Comparison of ENCODE assay signal across 27 cellular contexts in genomic region chr4:87409420-87409939, GRCh38. TPM values are rescaled to one million over a fixed set of nuclear protein-coding genes. Genes with fewer than 3 reads are reported as not detected.
DNase-seq lines count a peak whose midpoint lies in the region; ATAC-seq and TF ChIP-seq lines count a peak whose summit lies in the region.
"Had no signal": no experiment of that assay in that cellular context is flagged by ENCODE, and none has a peak within 500 bp of the region (broad histone marks: within the 10 kb centered on the region; RNA-seq: fewer than 3 reads in every experiment).

No MANE protein-coding gene starts in this region.

- BruUV-seq in Caco-2 (replicated peaks; lab: Mats Ljungman, UMichigan), result no TSS peak

- DNase-seq in Caco-2, result peak; percentile 46 to 53
- DNase-seq in OCI-M1 (lab: John Stamatoyannopoulos, UW), result peak; percentile 46
- DNase-seq in colonic mucosa, result peak; percentile 55
- peak in 1 of 3 donors; percentile 52 for DNase-seq in mucosa of descending colon
- DNase-seq in ovary, result no peak
- no peak for DNase-seq in NCI-H2081 (lab: John Stamatoyannopoulos, UW)
- DNase-seq: activated CD4-positive, alpha-beta T cell treated with anti-CD3 and anti-CD28 coated beads, Interleukin-2, amount 50 U/mL, for 4 hours; aorta; HCEC 1CT; KBM-7; left lung; midbrain; NCI-H1694; NCI-H69; right cardiac atrium; stimulated activated CD4-positive, alpha-beta T cell treated with anti-CD3 and anti-CD28 coated beads, Interleukin-4, amount 100 ng/mL, for 4 hours; stimulated activated naive CD8-positive, alpha-beta T cell treated with anti-CD3 and anti-CD28 coated beads, Interleukin-15, Interleukin-2, amounts not matched to agents 100 U/mL and 50 U/mL, for 24 hours; T-helper 2 cell; thyroid gland had no signal

- peak; percentile 98 for ATAC-seq in mucosa of descending colon
- no peak for ATAC-seq in GM18858 (IDR thresholded peaks at IDR 0.05; ENCODE audit: unreplicated experiment)
- no peak for ATAC-seq in activated CD4-positive, CD25-positive, alpha-beta regulatory T cell treated with anti-CD3 and anti-CD28 coated beads, Interleukin-2, amount 50 U/mL, for 24 hours
- ATAC-seq: activated naive CD4-positive, alpha-beta T cell treated with anti-CD3 and anti-CD28 coated beads, Interleukin-2, amount 50 U/mL, for 72 hours; left lung; stimulated activated naive CD8-positive, alpha-beta T cell treated with anti-CD3 and anti-CD28 coated beads, Interleukin-15, Interleukin-2, amounts not matched to agents 100 U/mL and 50 U/mL, for 24 hours had no signal

- WGBS in ovary, 3 donors, result 22 to 44% (median 34%) methylated on average over 3 of the region's 3 CpGs

- H3K36me3 ChIP-seq in Caco-2 (ENCODE audit: control insufficient read depth, insufficient read depth, low read length) (no peaks in the 10 kb centered on the region), colonic mucosa (no peaks in the 10 kb centered on the region), mucosa of descending colon (ENCODE audit: low read depth) (no peaks in the 10 kb centered on the region), ovary (no peaks in the 10 kb centered on the region)
- H3K36me3 ChIP-seq: left lung, thyroid gland had no signal

- POLR2A ChIA-PET in Caco-2 (lab: Charles Lee), result no interaction called here

- peak overlapping the region; percentile 43 for H3K27ac Mint-ChIP-seq in Caco-2 (ENCODE audit: unreplicated experiment)
- H3K27ac Mint-ChIP-seq: activated naive CD4-positive, alpha-beta T cell treated with anti-CD3 and anti-CD28 coated beads, Interleukin-2, amount 50 U/mL, for 72 hours; activated T-helper 2 cell treated with anti-CD3 and anti-CD28 coated beads, Interferon-gamma antibody, Interleukin-2, Interleukin-4, amounts not matched to agents 10 μg/mL and 5 μg/mL and 100 μg/mL, durations not matched to agents 14 hours and 24 hours and 36 hours; CD14-positive monocyte had no signal

- H3K4me1 ChIP-seq in Caco-2 (peaks cover 30% of the 10 kb centered on the region), colonic mucosa (no peaks in the 10 kb centered on the region), mucosa of descending colon (ENCODE audit: low read depth) (peaks cover 15% of the 10 kb centered on the region), ovary (ENCODE audit: insufficient read depth) (no peaks in the 10 kb centered on the region)
- H3K4me1 ChIP-seq: left lung, thyroid gland had no signal

- peak overlapping the region in 1 of 2 donors; percentile 47 for H3K9ac ChIP-seq in colonic mucosa (ENCODE audit: low read depth in 2 of 2, low read length in 2 of 2)

- CTCF ChIA-PET in Caco-2 (lab: Charles Lee), result no interaction called here

- intact Hi-C loops in Caco-2 (cut with micrococcal nuclease; ENCODE audit: unreplicated experiment), result loop anchor here (1.0 to 2.0 kb wide), 3 partner anchors 13 to 35 kb away; partner anchors contain the start of genes HSD17B11 and NUDT9
- intact Hi-C loops in colonic mucosa (cut with DNase I), result no loop called here
- intact Hi-C loops in mucosa of descending colon (cut with DNase I, micrococcal nuclease), result no loop called here
- intact Hi-C loops in ovary (cut with DNase I), result no loop called here

- peaks cover 7% of the 10 kb centered on the region for H3K36me3 Mint-ChIP-seq in Caco-2 (ENCODE audit: insufficient read depth, unreplicated experiment)
- H3K36me3 Mint-ChIP-seq: activated naive CD4-positive, alpha-beta T cell treated with anti-CD3 and anti-CD28 coated beads, Interleukin-2, amount 50 U/mL, for 72 hours; CD14-positive monocyte had no signal

- no peak for TF ChIP-seq CTCF in Caco-2 (IDR thresholded peaks at IDR 0.05; ENCODE audit: insufficient read depth in 1 of 2, low read depth in 1 of 2, low read length in 1 of 2, severe bottlenecking in 1 of 2, unreplicated experiment in 1 of 2)
- no peak for TF ChIP-seq CTCF in colonic mucosa (IDR thresholded peaks at IDR 0.05)
- no peak for TF ChIP-seq CTCF in mucosa of descending colon (IDR thresholded peaks at IDR 0.05)
- TF ChIP-seq CTCF in ovary (IDR thresholded peaks at IDR 0.05), result no peak

- H3K4me1 Mint-ChIP-seq in Caco-2 (ENCODE audit: low read depth, unreplicated experiment), result peaks cover 23% of the 10 kb centered on the region

- H3K9me3 Mint-ChIP-seq in Caco-2 (ENCODE audit: unreplicated experiment), result no peaks in the 10 kb centered on the region
- H3K9me3 Mint-ChIP-seq: activated naive CD4-positive, alpha-beta T cell treated with anti-CD3 and anti-CD28 coated beads, Interleukin-2, amount 50 U/mL, for 72 hours; activated T-helper 2 cell treated with anti-CD3 and anti-CD28 coated beads, Interferon-gamma antibody, Interleukin-2, Interleukin-4, amounts not matched to agents 10 μg/mL and 5 μg/mL and 100 μg/mL, durations not matched to agents 14 hours and 24 hours and 36 hours; central memory CD8-positive, alpha-beta T cell had no signal

- TF ChIP-seq POLR2A in ovary (IDR thresholded peaks at IDR 0.05), result no peak

- H3K27me3 Mint-ChIP-seq in Caco-2 (ENCODE audit: insufficient read depth, unreplicated experiment), result no peaks in the 10 kb centered on the region

- H3K4me3 ChIP-seq in Caco-2 (ENCODE audit: low read depth, low read length), result no peak overlapping the region
- H3K4me3 ChIP-seq in colonic mucosa, result no peak overlapping the region
- no peak overlapping the region for H3K4me3 ChIP-seq in mucosa of descending colon
- H3K4me3 ChIP-seq in ovary, result no peak overlapping the region
- H3K4me3 ChIP-seq: left lung, thyroid gland had no signal

- peak overlapping the region; percentile 49 for H3K4me3 Mint-ChIP-seq in Caco-2 (ENCODE audit: unreplicated experiment)
- H3K4me3 Mint-ChIP-seq: CD14-positive monocyte; central memory CD8-positive, alpha-beta T cell; nephron had no signal

- H3K27me3 ChIP-seq in Caco-2 (replicated peaks; ENCODE audit: control insufficient read depth, insufficient read depth, low read length) (no peaks in the 10 kb centered on the region), colonic mucosa (no peaks in the 10 kb centered on the region), ovary (no peaks in the 10 kb centered on the region)
- H3K27me3 ChIP-seq: left lung, thyroid gland had no signal

- H3K9me3 ChIP-seq in Caco-2 (no peaks in the 10 kb centered on the region), colonic mucosa (no peaks in the 10 kb centered on the region), mucosa of descending colon (no peaks in the 10 kb centered on the region), ovary (no peaks in the 10 kb centered on the region)
- H3K9me3 ChIP-seq: left lung, thyroid gland had no signal

- TF ChIP-seq EP300 in ovary (IDR thresholded peaks at IDR 0.05), result no peak

- H3K27ac ChIP-seq in colonic mucosa, result peak overlapping the region; percentile 77
- H3K27ac ChIP-seq in ovary, result no peak overlapping the region
- H3K27ac ChIP-seq: epithelial cell of prostate, left lung, thyroid gland had no signal

RNA-seq across cellular contexts. Expression of gene NUDT9, which starts 12.9 kb away (rescaled TPM):
- 27.9 and 28.7 TPM in 2 replicates for total RNA-seq in Caco-2 (2022)
- 10 to 100 TPM; 31.4 to 52.0 TPM for total RNA-seq in colonic mucosa
- total RNA-seq in mucosa of descending colon, result 10 to 100 TPM; 32.5 to 35.8 (median 32.8) TPM
- 10 to 100 TPM; 14.1 to 33.0 (median 27.0) TPM for total RNA-seq in ovary
- polyA plus RNA-seq in ovary, result 10 to 100 TPM; 36.6 to 44.6 TPM

RNA-seq across cellular contexts. Expression of gene HSD17B11, which starts 18.5 kb away (rescaled TPM):
- total RNA-seq in Caco-2 (2022) (39.3 and 42.8 TPM in 2 replicates), colonic mucosa (100 to 1,000 TPM; 138 to 219 TPM), mucosa of descending colon (100 to 1,000 TPM; 142 to 252 (median 250) TPM), ovary (100 to 1,000 TPM in 1 of 7 donors, 10 to 100 TPM in 6; 33.0 to 106 (median 50.8) TPM)
- polyA plus RNA-seq in ovary, result 100 to 1,000 TPM in 1 of 2 donors, 10 to 100 TPM in 1; 85.8 to 106 TPM

Comparison
In these comparisons a context has a peak if more than half of its experiments do, and no peak if none do; other contexts are left out.
1. DNase-seq: peak in Caco-2 (2 of 2), OCI-M1 (single experiment) and colonic mucosa (single experiment); none in ovary (0 of 5) and NCI-H2081 (0 of 2).